Comparison of ENCODE assay signal across 1 cellular context in the genomic region with DNA sequence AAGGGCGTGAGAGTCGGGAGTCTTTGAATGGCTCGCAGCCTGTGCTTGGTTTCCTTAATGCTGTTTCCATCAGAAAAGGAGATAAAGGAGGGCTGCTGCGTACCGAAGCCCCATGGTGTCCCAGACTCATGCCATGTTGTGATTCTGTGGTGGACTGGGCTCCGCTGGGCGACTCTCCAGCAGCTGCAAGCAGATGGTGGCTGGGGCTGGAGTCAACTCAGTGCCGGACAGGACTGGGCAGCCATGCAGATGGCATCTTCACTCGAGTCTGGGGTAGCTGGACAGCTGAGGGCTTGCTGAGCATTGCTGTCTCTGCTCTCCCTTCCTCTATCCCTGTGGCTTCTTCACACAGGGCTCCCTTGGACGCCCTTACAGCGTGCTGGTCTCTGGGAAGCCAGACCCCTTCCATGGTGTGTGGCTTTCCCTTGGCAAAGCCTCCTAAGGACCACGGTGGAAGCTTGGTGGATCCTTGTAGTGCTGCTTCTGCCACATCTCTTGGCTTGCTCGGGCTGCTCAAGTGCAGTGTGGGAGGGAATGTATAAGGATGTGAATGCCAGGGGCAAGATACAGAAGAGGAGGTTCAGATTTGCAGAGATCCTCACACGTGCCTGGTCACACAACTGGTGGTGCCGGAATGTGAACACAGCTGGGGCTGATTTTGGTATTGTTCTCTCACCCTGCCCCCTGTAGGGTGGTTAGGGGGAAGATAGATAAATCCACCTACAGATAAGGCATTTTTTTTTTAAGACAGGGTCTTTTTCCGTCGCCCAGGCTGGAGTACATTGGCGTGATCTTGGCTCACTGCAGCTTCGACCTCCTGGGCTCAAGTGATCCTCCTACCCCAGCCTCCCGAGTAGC.
TF ChIP-seq lines count a peak whose summit lies in the region.

No MANE protein-coding gene starts in this region.

TF ChIP-seq in GM23338, 12 proteins besides CTCF, POLR2A, EP300 and RAD21:
- peak; percentile 59 for TF ChIP-seq ZNF331 (CRISPR knock-in tag; IDR thresholded peaks at IDR 0.05; ENCODE audit: low read depth)
- no peak for TF ChIP-seq NANOG (IDR thresholded peaks at IDR 0.05; ENCODE audit: borderline replicate concordance)
- TF ChIP-seq, protein P1, sequence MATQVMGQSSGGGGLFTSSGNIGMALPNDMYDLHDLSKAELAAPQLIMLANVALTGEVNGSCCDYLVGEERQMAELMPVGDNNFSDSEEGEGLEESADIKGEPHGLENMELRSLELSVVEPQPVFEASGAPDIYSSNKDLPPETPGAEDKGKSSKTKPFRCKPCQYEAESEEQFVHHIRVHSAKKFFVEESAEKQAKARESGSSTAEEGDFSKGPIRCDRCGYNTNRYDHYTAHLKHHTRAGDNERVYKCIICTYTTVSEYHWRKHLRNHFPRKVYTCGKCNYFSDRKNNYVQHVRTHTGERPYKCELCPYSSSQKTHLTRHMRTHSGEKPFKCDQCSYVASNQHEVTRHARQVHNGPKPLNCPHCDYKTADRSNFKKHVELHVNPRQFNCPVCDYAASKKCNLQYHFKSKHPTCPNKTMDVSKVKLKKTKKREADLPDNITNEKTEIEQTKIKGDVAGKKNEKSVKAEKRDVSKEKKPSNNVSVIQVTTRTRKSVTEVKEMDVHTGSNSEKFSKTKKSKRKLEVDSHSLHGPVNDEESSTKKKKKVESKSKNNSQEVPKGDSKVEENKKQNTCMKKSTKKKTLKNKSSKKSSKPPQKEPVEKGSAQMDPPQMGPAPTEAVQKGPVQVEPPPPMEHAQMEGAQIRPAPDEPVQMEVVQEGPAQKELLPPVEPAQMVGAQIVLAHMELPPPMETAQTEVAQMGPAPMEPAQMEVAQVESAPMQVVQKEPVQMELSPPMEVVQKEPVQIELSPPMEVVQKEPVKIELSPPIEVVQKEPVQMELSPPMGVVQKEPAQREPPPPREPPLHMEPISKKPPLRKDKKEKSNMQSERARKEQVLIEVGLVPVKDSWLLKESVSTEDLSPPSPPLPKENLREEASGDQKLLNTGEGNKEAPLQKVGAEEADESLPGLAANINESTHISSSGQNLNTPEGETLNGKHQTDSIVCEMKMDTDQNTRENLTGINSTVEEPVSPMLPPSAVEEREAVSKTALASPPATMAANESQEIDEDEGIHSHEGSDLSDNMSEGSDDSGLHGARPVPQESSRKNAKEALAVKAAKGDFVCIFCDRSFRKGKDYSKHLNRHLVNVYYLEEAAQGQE (IDR thresholded peaks at IDR 0.05; ENCODE audit: unreplicated experiment), result no peak
- TF ChIP-seq, protein P2, sequence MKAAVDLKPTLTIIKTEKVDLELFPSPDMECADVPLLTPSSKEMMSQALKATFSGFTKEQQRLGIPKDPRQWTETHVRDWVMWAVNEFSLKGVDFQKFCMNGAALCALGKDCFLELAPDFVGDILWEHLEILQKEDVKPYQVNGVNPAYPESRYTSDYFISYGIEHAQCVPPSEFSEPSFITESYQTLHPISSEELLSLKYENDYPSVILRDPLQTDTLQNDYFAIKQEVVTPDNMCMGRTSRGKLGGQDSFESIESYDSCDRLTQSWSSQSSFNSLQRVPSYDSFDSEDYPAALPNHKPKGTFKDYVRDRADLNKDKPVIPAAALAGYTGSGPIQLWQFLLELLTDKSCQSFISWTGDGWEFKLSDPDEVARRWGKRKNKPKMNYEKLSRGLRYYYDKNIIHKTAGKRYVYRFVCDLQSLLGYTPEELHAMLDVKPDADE (IDR thresholded peaks at IDR 0.05), result no peak
TF ChIP-seq in GM23338: peak in this region for 1.
